In the genomic region with DNA sequence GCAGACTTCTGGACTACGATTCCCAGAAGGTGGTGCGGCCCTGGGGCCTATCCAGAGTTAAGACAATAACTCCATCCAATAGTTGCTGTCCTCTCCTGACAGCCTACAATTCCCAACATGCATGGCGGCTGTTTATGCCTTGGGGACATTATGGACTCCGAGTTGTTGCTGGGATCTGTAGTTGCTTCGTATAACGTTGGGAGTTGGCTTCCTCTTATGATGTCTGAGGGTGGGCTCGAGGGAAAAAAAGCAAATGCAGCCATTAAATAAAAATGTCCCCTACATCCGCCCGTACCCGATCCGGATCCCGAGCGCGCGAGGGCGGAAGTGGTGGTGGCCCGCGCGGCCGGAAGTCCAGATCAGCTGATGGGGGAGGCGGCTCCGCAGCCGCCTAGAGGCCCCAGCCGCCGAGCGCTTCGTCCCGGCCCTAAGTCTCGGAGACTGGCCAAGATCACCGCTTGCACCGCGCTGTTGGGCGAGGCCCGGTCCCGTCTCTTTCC, we compare ENCODE assay signal across 1 cellular context.
TF ChIP-seq lines count a peak whose summit lies in the region.

A gene with protein sequence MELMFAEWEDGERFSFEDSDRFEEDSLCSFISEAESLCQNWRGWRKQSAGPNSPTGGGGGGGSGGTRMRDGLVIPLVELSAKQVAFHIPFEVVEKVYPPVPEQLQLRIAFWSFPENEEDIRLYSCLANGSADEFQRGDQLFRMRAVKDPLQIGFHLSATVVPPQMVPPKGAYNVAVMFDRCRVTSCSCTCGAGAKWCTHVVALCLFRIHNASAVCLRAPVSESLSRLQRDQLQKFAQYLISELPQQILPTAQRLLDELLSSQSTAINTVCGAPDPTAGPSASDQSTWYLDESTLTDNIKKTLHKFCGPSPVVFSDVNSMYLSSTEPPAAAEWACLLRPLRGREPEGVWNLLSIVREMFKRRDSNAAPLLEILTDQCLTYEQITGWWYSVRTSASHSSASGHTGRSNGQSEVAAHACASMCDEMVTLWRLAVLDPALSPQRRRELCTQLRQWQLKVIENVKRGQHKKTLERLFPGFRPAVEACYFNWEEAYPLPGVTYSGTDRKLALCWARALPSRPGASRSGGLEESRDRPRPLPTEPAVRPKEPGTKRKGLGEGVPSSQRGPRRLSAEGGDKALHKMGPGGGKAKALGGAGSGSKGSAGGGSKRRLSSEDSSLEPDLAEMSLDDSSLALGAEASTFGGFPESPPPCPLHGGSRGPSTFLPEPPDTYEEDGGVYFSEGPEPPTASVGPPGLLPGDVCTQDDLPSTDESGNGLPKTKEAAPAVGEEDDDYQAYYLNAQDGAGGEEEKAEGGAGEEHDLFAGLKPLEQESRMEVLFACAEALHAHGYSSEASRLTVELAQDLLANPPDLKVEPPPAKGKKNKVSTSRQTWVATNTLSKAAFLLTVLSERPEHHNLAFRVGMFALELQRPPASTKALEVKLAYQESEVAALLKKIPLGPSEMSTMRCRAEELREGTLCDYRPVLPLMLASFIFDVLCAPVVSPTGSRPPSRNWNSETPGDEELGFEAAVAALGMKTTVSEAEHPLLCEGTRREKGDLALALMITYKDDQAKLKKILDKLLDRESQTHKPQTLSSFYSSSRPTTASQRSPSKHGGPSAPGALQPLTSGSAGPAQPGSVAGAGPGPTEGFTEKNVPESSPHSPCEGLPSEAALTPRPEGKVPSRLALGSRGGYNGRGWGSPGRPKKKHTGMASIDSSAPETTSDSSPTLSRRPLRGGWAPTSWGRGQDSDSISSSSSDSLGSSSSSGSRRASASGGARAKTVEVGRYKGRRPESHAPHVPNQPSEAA (N-terminal part only) (plus strand): TSS at position 386 of the 500 bp plus-strand sequence. CDS start 273 bp downstream, outside the sequence.

TF ChIP-seq in HepG2, 621 proteins besides CTCF, POLR2A, EP300 and RAD21 (continued from another document and continues in another):
- TF ChIP-seq, protein P1, sequence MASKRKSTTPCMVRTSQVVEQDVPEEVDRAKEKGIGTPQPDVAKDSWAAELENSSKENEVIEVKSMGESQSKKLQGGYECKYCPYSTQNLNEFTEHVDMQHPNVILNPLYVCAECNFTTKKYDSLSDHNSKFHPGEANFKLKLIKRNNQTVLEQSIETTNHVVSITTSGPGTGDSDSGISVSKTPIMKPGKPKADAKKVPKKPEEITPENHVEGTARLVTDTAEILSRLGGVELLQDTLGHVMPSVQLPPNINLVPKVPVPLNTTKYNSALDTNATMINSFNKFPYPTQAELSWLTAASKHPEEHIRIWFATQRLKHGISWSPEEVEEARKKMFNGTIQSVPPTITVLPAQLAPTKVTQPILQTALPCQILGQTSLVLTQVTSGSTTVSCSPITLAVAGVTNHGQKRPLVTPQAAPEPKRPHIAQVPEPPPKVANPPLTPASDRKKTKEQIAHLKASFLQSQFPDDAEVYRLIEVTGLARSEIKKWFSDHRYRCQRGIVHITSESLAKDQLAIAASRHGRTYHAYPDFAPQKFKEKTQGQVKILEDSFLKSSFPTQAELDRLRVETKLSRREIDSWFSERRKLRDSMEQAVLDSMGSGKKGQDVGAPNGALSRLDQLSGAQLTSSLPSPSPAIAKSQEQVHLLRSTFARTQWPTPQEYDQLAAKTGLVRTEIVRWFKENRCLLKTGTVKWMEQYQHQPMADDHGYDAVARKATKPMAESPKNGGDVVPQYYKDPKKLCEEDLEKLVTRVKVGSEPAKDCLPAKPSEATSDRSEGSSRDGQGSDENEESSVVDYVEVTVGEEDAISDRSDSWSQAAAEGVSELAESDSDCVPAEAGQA (IDR thresholded peaks at IDR 0.05; ENCODE audit: low read depth) = no peak; the same call in 1 of the 2 replicates
- TF ChIP-seq, protein P1 (CRISPR knock-in tag; IDR thresholded peaks at IDR 0.05; ENCODE audit: borderline replicate concordance) = no peak
- TF ChIP-seq ZNF430 (CRISPR knock-in tag; IDR thresholded peaks at IDR 0.05) (no peak), ZNF570 (CRISPR knock-in tag; IDR thresholded peaks at IDR 0.05; ENCODE audit: borderline replicate concordance) (no peak), ZKSCAN5 (CRISPR knock-in tag; IDR thresholded peaks at IDR 0.05) (no peak), HNRNPLL (IDR thresholded peaks at IDR 0.05; ENCODE audit: low read depth, low read length, poor library complexity, severe bottlenecking) (peak; percentile 6), REL (CRISPR knock-in tag; conservative IDR thresholded peaks at IDR 0.05) (no peak), ZNF598 (CRISPR knock-in tag; IDR thresholded peaks at IDR 0.05; ENCODE audit: borderline replicate concordance) (no peak), GATAD1 (CRISPR knock-in tag; IDR thresholded peaks at IDR 0.05) (peak; percentile 93), ZNF589 (CRISPR knock-in tag; conservative IDR thresholded peaks at IDR 0.05) (no peak), ZNF232 (CRISPR knock-in tag; IDR thresholded peaks at IDR 0.05; ENCODE audit: borderline replicate concordance) (no peak), ZSCAN30 (CRISPR knock-in tag; IDR thresholded peaks at IDR 0.05) (no peak), ZNF354B (CRISPR knock-in tag; IDR thresholded peaks at IDR 0.05) (no peak), NRL (CRISPR knock-in tag; IDR thresholded peaks at IDR 0.05; ENCODE audit: borderline replicate concordance) (no peak), ZNF34 (CRISPR knock-in tag; IDR thresholded peaks at IDR 0.05; ENCODE audit: borderline replicate concordance) (no peak), KLF6 (CRISPR knock-in tag; IDR thresholded peaks at IDR 0.05) (no peak), RAD51 (IDR thresholded peaks at IDR 0.05; ENCODE audit: borderline replicate concordance) (no peak), ZNF101 (CRISPR knock-in tag; IDR thresholded peaks at IDR 0.05; ENCODE audit: borderline replicate concordance, low read depth) (no peak), ZFP91 (CRISPR knock-in tag; IDR thresholded peaks at IDR 0.05; ENCODE audit: borderline replicate concordance) (no peak), HNRNPK (IDR thresholded peaks at IDR 0.05; ENCODE audit: low read depth, low read length, poor library complexity, severe bottlenecking) (peak; percentile 90), REST (IDR thresholded peaks at IDR 0.05; ENCODE audit: borderline replicate concordance in 1 of 2, low read depth in 1 of 2, low read length in 2 of 2) (no peak), NFKBIZ (CRISPR knock-in tag; IDR thresholded peaks at IDR 0.05) (no peak), ZKSCAN1 (IDR thresholded peaks at IDR 0.05; ENCODE audit: low read length) (no peak), ZNF543 (CRISPR knock-in tag; IDR thresholded peaks at IDR 0.05) (no peak), ELF3 (CRISPR knock-in tag; IDR thresholded peaks at IDR 0.05) (no peak; the same call in 1 of the 2 replicates), TRAFD1 (CRISPR knock-in tag; IDR thresholded peaks at IDR 0.05; ENCODE audit: borderline replicate concordance) (no peak)
- TF ChIP-seq, protein P2, sequence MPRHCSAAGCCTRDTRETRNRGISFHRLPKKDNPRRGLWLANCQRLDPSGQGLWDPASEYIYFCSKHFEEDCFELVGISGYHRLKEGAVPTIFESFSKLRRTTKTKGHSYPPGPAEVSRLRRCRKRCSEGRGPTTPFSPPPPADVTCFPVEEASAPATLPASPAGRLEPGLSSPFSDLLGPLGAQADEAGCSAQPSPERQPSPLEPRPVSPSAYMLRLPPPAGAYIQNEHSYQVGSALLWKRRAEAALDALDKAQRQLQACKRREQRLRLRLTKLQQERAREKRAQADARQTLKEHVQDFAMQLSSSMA (CRISPR knock-in tag; IDR thresholded peaks at IDR 0.05) = no peak
- TF ChIP-seq, protein P3, sequence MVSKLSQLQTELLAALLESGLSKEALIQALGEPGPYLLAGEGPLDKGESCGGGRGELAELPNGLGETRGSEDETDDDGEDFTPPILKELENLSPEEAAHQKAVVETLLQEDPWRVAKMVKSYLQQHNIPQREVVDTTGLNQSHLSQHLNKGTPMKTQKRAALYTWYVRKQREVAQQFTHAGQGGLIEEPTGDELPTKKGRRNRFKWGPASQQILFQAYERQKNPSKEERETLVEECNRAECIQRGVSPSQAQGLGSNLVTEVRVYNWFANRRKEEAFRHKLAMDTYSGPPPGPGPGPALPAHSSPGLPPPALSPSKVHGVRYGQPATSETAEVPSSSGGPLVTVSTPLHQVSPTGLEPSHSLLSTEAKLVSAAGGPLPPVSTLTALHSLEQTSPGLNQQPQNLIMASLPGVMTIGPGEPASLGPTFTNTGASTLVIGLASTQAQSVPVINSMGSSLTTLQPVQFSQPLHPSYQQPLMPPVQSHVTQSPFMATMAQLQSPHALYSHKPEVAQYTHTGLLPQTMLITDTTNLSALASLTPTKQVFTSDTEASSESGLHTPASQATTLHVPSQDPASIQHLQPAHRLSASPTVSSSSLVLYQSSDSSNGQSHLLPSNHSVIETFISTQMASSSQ (IDR thresholded peaks at IDR 0.05; ENCODE audit: low read depth) = no peak
- TF ChIP-seq, protein P3 (CRISPR knock-in tag; IDR thresholded peaks at IDR 0.05; ENCODE audit: borderline replicate concordance) = no peak
